ENCODE assay signal across 32 cellular contexts in genomic region chr1:22812092-22812880, GRCh38.
"Had no signal": no experiment of that assay in that cellular context is flagged by ENCODE, and none has a peak within 500 bp of the region (broad histone marks: within the 10 kb centered on the region; RNA-seq: fewer than 3 reads in every experiment).

No MANE protein-coding gene starts in this region.

- H3K4me3 Mint-ChIP-seq: activated CD4-positive, alpha-beta memory T cell treated with anti-CD3 and anti-CD28 coated beads for 36 hours; activated CD4-positive, alpha-beta T cell treated with anti-CD3 and anti-CD28 coated beads for 36 hours; activated CD4-positive, alpha-beta T cell treated with anti-CD3 and anti-CD28 coated beads, Interleukin-2, amount 10 ng/mL, durations not matched to agents 24 days and 14 days; activated CD8-positive, alpha-beta memory T cell treated with anti-CD3 and anti-CD28 coated beads, Interleukin-2, amount 10 ng/mL, durations not matched to agents 7 days and 5 days; activated CD8-positive, alpha-beta T cell treated with anti-CD3 and anti-CD28 coated beads, Interleukin-2, amount 10 ng/mL, durations not matched to agents 7 days and 5 days; activated naive CD4-positive, alpha-beta T cell treated with anti-CD3 and anti-CD28 coated beads, Interleukin-2, amount 10 ng/mL, durations not matched to agents 7 days and 5 days; activated naive CD8-positive, alpha-beta T cell treated with anti-CD3 and anti-CD28 coated beads, Interleukin-2, amount 10 ng/mL, durations not matched to agents 7 days and 5 days; activated T-helper 1 cell treated with anti-CD3 and anti-CD28 coated beads, Interleukin-12 subunit alpha, Interleukin-12 subunit beta, Interleukin-2, Interleukin-4 antibody, amounts not matched to agents 30 ng/mL and 10 ng/mL and 1 ng/mL, durations not matched to agents 14 hours and 24 hours and 36 hours; brain; central memory CD8-positive, alpha-beta T cell; effector memory CD8-positive, alpha-beta T cell; T-helper 17 cell; T-helper 2 cell treated with Interferon-gamma antibody and Interleukin-4, amounts not matched to agents 5 μg/mL and 100 μg/mL, for 36 hours had no signal

- H3K4me3 ChIP-seq: ascending aorta, breast epithelium, esophagus squamous epithelium, gastroesophageal sphincter had no signal

- H3K9me3 ChIP-seq: ascending aorta, breast epithelium, esophagus squamous epithelium, gastroesophageal sphincter had no signal

- H3K4me1 Mint-ChIP-seq: activated CD4-positive, alpha-beta T cell treated with anti-CD3 and anti-CD28 coated beads for 36 hours; activated CD4-positive, alpha-beta T cell treated with anti-CD3 and anti-CD28 coated beads, Interleukin-2, amount 10 ng/mL, durations not matched to agents 24 days and 14 days; activated CD8-positive, alpha-beta memory T cell treated with anti-CD3 and anti-CD28 coated beads, Interleukin-2, amount 10 ng/mL, durations not matched to agents 7 days and 5 days; activated naive CD4-positive, alpha-beta T cell treated with anti-CD3 and anti-CD28 coated beads, Interleukin-2, amount 10 ng/mL, durations not matched to agents 7 days and 5 days; activated naive CD8-positive, alpha-beta T cell treated with anti-CD3 and anti-CD28 coated beads, Interleukin-2, amount 10 ng/mL, durations not matched to agents 7 days and 5 days; central memory CD8-positive, alpha-beta T cell; T-helper 17 cell had no signal

- H3K27me3 Mint-ChIP-seq: activated CD4-positive, alpha-beta memory T cell treated with anti-CD3 and anti-CD28 coated beads for 36 hours; activated CD4-positive, alpha-beta T cell treated with anti-CD3 and anti-CD28 coated beads for 36 hours; activated CD4-positive, alpha-beta T cell treated with anti-CD3 and anti-CD28 coated beads, Interleukin-2, amount 10 ng/mL, durations not matched to agents 24 days and 14 days; activated CD8-positive, alpha-beta memory T cell treated with anti-CD3 and anti-CD28 coated beads, Interleukin-2, amount 10 ng/mL, durations not matched to agents 7 days and 5 days had no signal

- H3K27ac Mint-ChIP-seq: activated CD4-positive, alpha-beta memory T cell treated with anti-CD3 and anti-CD28 coated beads for 36 hours; activated CD4-positive, alpha-beta T cell treated with anti-CD3 and anti-CD28 coated beads for 36 hours; activated CD4-positive, alpha-beta T cell treated with anti-CD3 and anti-CD28 coated beads, Interleukin-2, amount 10 ng/mL, durations not matched to agents 24 days and 14 days; activated CD8-positive, alpha-beta memory T cell treated with anti-CD3 and anti-CD28 coated beads, Interleukin-2, amount 10 ng/mL, durations not matched to agents 7 days and 5 days; activated CD8-positive, alpha-beta T cell treated with anti-CD3 and anti-CD28 coated beads, Interleukin-2, amount 10 ng/mL, durations not matched to agents 7 days and 5 days; activated naive CD4-positive, alpha-beta T cell treated with anti-CD3 and anti-CD28 coated beads, Interleukin-2, amount 10 ng/mL, durations not matched to agents 7 days and 5 days; activated naive CD4-positive, alpha-beta T cell treated with anti-CD3 and anti-CD28 coated beads, Interleukin-2, amount 50 U/mL, for 72 hours; activated naive CD8-positive, alpha-beta T cell treated with anti-CD3 and anti-CD28 coated beads, Interleukin-2, amount 10 ng/mL, durations not matched to agents 7 days and 5 days; activated T-helper 1 cell treated with anti-CD3 and anti-CD28 coated beads, Interleukin-12 subunit alpha, Interleukin-12 subunit beta, Interleukin-2, Interleukin-4 antibody, amounts not matched to agents 30 ng/mL and 10 ng/mL and 1 ng/mL, durations not matched to agents 14 hours and 24 hours and 36 hours; effector memory CD8-positive, alpha-beta T cell; T-helper 17 cell; T-helper 2 cell treated with Interferon-gamma antibody and Interleukin-4, amounts not matched to agents 5 μg/mL and 100 μg/mL, for 36 hours had no signal

- DNase-seq: activated CD4-positive, alpha-beta memory T cell treated with anti-CD3 and anti-CD28 coated beads for 36 hours; activated CD4-positive, alpha-beta T cell treated with anti-CD3 and anti-CD28 coated beads for 36 hours; activated CD4-positive, alpha-beta T cell treated with anti-CD3 and anti-CD28 coated beads, Interleukin-2, amount 10 ng/mL, durations not matched to agents 24 days and 14 days; activated CD4-positive, CD25-positive, alpha-beta regulatory T cell; activated CD4-positive, CD25-positive, alpha-beta regulatory T cell treated with anti-CD3 and anti-CD28 coated beads, Interleukin-2, amount 50 U/mL, for 72 hours; activated CD8-positive, alpha-beta memory T cell treated with anti-CD3 and anti-CD28 coated beads, Interleukin-2, amount 10 ng/mL, durations not matched to agents 7 days and 5 days; activated CD8-positive, alpha-beta memory T cell treated with anti-CD3 and anti-CD28 coated beads, Interleukin-2, amount 50 U/mL, for 4 hours; activated CD8-positive, alpha-beta T cell treated with anti-CD3 and anti-CD28 coated beads, Interleukin-2, amount 10 ng/mL, durations not matched to agents 7 days and 5 days; activated gamma-delta T cell; activated naive CD4-positive, alpha-beta T cell; activated naive CD4-positive, alpha-beta T cell treated with anti-CD3 and anti-CD28 coated beads, Interleukin-2, amount 10 ng/mL, durations not matched to agents 7 days and 5 days; activated naive CD8-positive, alpha-beta T cell treated with anti-CD3 and anti-CD28 coated beads, Interleukin-2, amount 10 ng/mL, durations not matched to agents 7 days and 5 days; activated T-cell treated with anti-CD3 and anti-CD28 coated beads, Interleukin-2, amount 50 U/mL, for 1 hour; activated T-cell treated with anti-CD3 and anti-CD28 coated beads, Interleukin-2, amount 50 U/mL, for 48 hours; cortex of kidney; dermis blood vessel endothelial cell; effector CD4-positive, alpha-beta T cell; effector memory CD8-positive, alpha-beta T cell; erythroblast; esophagus squamous epithelium; foreskin melanocyte; T-helper 1 cell; T-helper 17 cell; T1000 had no signal

- H3K36me3 Mint-ChIP-seq: activated CD4-positive, alpha-beta memory T cell treated with anti-CD3 and anti-CD28 coated beads for 36 hours; activated CD8-positive, alpha-beta memory T cell treated with anti-CD3 and anti-CD28 coated beads, Interleukin-2, amount 10 ng/mL, durations not matched to agents 7 days and 5 days; activated naive CD4-positive, alpha-beta T cell treated with anti-CD3 and anti-CD28 coated beads, Interleukin-2, amount 10 ng/mL, durations not matched to agents 7 days and 5 days; activated naive CD4-positive, alpha-beta T cell treated with anti-CD3 and anti-CD28 coated beads, Interleukin-2, amount 50 U/mL, for 72 hours; activated naive CD8-positive, alpha-beta T cell treated with anti-CD3 and anti-CD28 coated beads, Interleukin-2, amount 10 ng/mL, durations not matched to agents 7 days and 5 days had no signal

- H3K36me3 ChIP-seq: ascending aorta, breast epithelium, esophagus squamous epithelium, gastroesophageal sphincter had no signal

- H3K9me3 Mint-ChIP-seq: activated CD4-positive, alpha-beta memory T cell treated with anti-CD3 and anti-CD28 coated beads for 36 hours; activated CD4-positive, alpha-beta T cell treated with anti-CD3 and anti-CD28 coated beads, Interleukin-2, amount 10 ng/mL, durations not matched to agents 24 days and 14 days; activated naive CD4-positive, alpha-beta T cell treated with anti-CD3 and anti-CD28 coated beads, Interleukin-2, amount 10 ng/mL, durations not matched to agents 7 days and 5 days; activated naive CD4-positive, alpha-beta T cell treated with anti-CD3 and anti-CD28 coated beads, Interleukin-2, amount 50 U/mL, for 72 hours; activated naive CD8-positive, alpha-beta T cell treated with anti-CD3 and anti-CD28 coated beads, Interleukin-2, amount 10 ng/mL, durations not matched to agents 7 days and 5 days; activated T-helper 1 cell treated with anti-CD3 and anti-CD28 coated beads, Interleukin-12 subunit alpha, Interleukin-12 subunit beta, Interleukin-2, Interleukin-4 antibody, amounts not matched to agents 30 ng/mL and 10 ng/mL and 1 ng/mL, durations not matched to agents 14 hours and 24 hours and 36 hours; brain; central memory CD8-positive, alpha-beta T cell; effector memory CD8-positive, alpha-beta T cell; T-helper 2 cell treated with Interferon-gamma antibody and Interleukin-4, amounts not matched to agents 5 μg/mL and 100 μg/mL, for 36 hours had no signal

- H3K27ac ChIP-seq: ascending aorta, breast epithelium, esophagus squamous epithelium, gastroesophageal sphincter had no signal

- ATAC-seq: activated CD4-positive, alpha-beta T cell treated with anti-CD3 and anti-CD28 coated beads for 36 hours; activated CD8-positive, alpha-beta memory T cell treated with anti-CD3 and anti-CD28 coated beads, Interleukin-2, amount 10 ng/mL, durations not matched to agents 7 days and 5 days; activated CD8-positive, alpha-beta T cell treated with anti-CD3 and anti-CD28 coated beads, Interleukin-2, amount 10 ng/mL, durations not matched to agents 7 days and 5 days; activated naive CD4-positive, alpha-beta T cell treated with anti-CD3 and anti-CD28 coated beads, Interleukin-2, amount 50 U/mL, for 72 hours; effector memory CD8-positive, alpha-beta T cell; gastroesophageal sphincter; T-helper 17 cell had no signal

- H3K27me3 ChIP-seq: ascending aorta, breast epithelium, gastroesophageal sphincter had no signal
